In genomic region chr2:120729410-120730052, GRCh38 we compare ENCODE assay signal across 1 cellular context.
TF ChIP-seq lines count a peak whose summit lies in the region.

No MANE protein-coding gene starts in this region.

TF ChIP-seq in SK-N-SH, 30 proteins besides CTCF, POLR2A, EP300 and RAD21 (continued from another document):
- TF ChIP-seq FOSL2 (IDR thresholded peaks at IDR 0.05; ENCODE audit: borderline replicate concordance, low read depth) (peak; percentile 83; the same call in 1 of the 2 replicates), TCF12 (IDR thresholded peaks at IDR 0.05) (peak; percentile 66), ZBTB33 (IDR thresholded peaks at IDR 0.05; ENCODE audit: borderline replicate concordance, low read depth) (no peak), MEF2A (IDR thresholded peaks at IDR 0.05; ENCODE audit: borderline replicate concordance, low read depth) (no peak), POLR2AphosphoS5 (IDR thresholded peaks at IDR 0.05; ENCODE audit: low read depth, low read length) (no peak), PBX3 (IDR thresholded peaks at IDR 0.05) (no peak), GATA2 (CRISPR knock-in tag; IDR thresholded peaks at IDR 0.05) (no peak), NRF1 (IDR thresholded peaks at IDR 0.05; ENCODE audit: low read depth, low read length) (no peak), RFX5 (IDR thresholded peaks at IDR 0.05; ENCODE audit: low read length) (no peak), ELF1 (IDR thresholded peaks at IDR 0.05) (no peak), TEAD4 (IDR thresholded peaks at IDR 0.05; ENCODE audit: borderline replicate concordance, insufficient read depth) (no peak), EZH2phosphoT487 (IDR thresholded peaks at IDR 0.05; ENCODE audit: borderline replicate concordance, low read depth) (no peak), IRF3 (IDR thresholded peaks at IDR 0.05; ENCODE audit: low read depth, low read length) (no peak), YY1 (IDR thresholded peaks at IDR 0.05; ENCODE audit: low read depth) (no peak)
TF ChIP-seq in SK-N-SH: peak in this region for 5.
